In the genomic region with DNA sequence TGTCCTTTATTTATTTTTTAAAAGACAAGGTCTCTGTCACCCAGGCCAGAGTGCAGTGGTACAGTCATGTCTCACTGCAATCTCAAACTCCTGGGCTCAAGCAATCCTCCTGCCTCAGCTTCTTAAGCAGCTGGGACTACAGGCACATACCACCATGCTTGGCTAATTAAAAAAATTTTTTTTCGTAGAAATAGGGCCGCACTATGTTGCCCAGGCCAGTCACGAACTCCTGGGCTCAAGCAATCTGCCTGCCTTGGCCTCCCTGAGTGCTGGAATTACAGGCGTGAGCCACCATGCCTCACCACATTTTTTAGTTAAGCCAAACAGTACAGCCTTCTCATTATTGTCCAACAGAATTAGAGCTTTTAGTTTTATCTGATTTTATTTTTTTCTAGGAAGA, we compare ENCODE assay signal across 20 cellular contexts. TPM values are rescaled to one million over a fixed set of nuclear protein-coding genes. Genes with fewer than 3 reads are reported as not detected.
"Had no signal": no experiment of that assay in that cellular context is flagged by ENCODE, and none has a peak within 500 bp of the region (broad histone marks: within the 10 kb centered on the region; RNA-seq: fewer than 3 reads in every experiment).

No MANE protein-coding gene starts in this region.

- DNase-seq: activated CD4-positive, alpha-beta T cell treated with anti-CD3 and anti-CD28 coated beads, Interleukin-2, amount 10 ng/mL, durations not matched to agents 24 days and 14 days; activated CD8-positive, alpha-beta memory T cell treated with anti-CD3 and anti-CD28 coated beads for 24 hours; activated CD8-positive, alpha-beta memory T cell treated with anti-CD3 and anti-CD28 coated beads, Interleukin-2, amount 50 U/mL, for 4 hours; activated gamma-delta T cell; amniotic stem cell; colonic mucosa; esophagus squamous epithelium; gastrocnemius medialis; left ventricle myocardium inferior; midbrain; natural killer cell; stimulated activated CD4-positive, alpha-beta T cell treated with anti-CD3 and anti-CD28 coated beads, Interleukin-4, amount 100 ng/mL, for 24 hours; stimulated activated naive CD8-positive, alpha-beta T cell treated with anti-CD3 and anti-CD28 coated beads, Interleukin-15, Interleukin-2, amounts not matched to agents 100 U/mL and 50 U/mL, for 24 hours; T1000 had no signal

- H3K36me3 ChIP-seq: colonic mucosa, gastrocnemius medialis, left ventricle myocardium inferior had no signal

- H3K27me3 ChIP-seq: colonic mucosa, esophagus squamous epithelium, gastrocnemius medialis had no signal

- H3K36me3 Mint-ChIP-seq: natural killer cell had no signal

- H3K4me3 ChIP-seq: colonic mucosa, esophagus squamous epithelium, gastrocnemius medialis, left ventricle myocardium inferior had no signal

- H3K27me3 Mint-ChIP-seq: activated CD4-positive, alpha-beta T cell treated with anti-CD3 and anti-CD28 coated beads, Interleukin-2, amount 10 ng/mL, durations not matched to agents 24 days and 14 days; activated naive CD4-positive, alpha-beta T cell treated with anti-CD3 and anti-CD28 coated beads, Interleukin-2, amount 50 U/mL, for 24 hours; progenitor cell of endocrine pancreas had no signal

- H3K9me3 ChIP-seq: colonic mucosa, esophagus squamous epithelium, gastrocnemius medialis, left ventricle myocardium inferior had no signal

- H3K27ac ChIP-seq: colonic mucosa, esophagus squamous epithelium, gastrocnemius medialis, left ventricle myocardium inferior had no signal

- H3K4me1 ChIP-seq: colonic mucosa, esophagus squamous epithelium had no signal

- H3K4me3 Mint-ChIP-seq: endodermal cell, natural killer cell had no signal

- H3K9me3 Mint-ChIP-seq: activated CD4-positive, alpha-beta T cell treated with anti-CD3 and anti-CD28 coated beads, Interleukin-2, amount 10 ng/mL, durations not matched to agents 24 days and 14 days; activated naive CD4-positive, alpha-beta T cell treated with anti-CD3 and anti-CD28 coated beads, Interleukin-2, amount 50 U/mL, for 24 hours; endodermal cell; natural killer cell had no signal

- ATAC-seq: gastrocnemius medialis, natural killer cell had no signal

- H3K27ac Mint-ChIP-seq: activated naive CD4-positive, alpha-beta T cell treated with anti-CD3 and anti-CD28 coated beads, Interleukin-2, amount 50 U/mL, for 24 hours; natural killer cell; progenitor cell of endocrine pancreas had no signal

RNA-seq across cellular contexts. Expression of a gene that starts 47.8 kb away (rescaled TPM):
- total RNA-seq: bronchial epithelial cell; gastrocnemius medialis; left ventricle myocardium inferior; natural killer cell; subcutaneous adipose tissue; T-helper 1 cell treated with Interleukin-12 subunit alpha and Interleukin-12 subunit beta and Interleukin-4 antibody, amounts not matched to agents 30 ng/mL and 1 ng/mL, for 36 hours had no signal
